ENCODE assay signal across 17 cellular contexts in genomic region chr21:35021546-35021945, GRCh38. TPM values are rescaled to one million over a fixed set of nuclear protein-coding genes. Genes with fewer than 3 reads are reported as not detected.
DNase-seq lines count a peak whose midpoint lies in the region; ATAC-seq and TF ChIP-seq lines count a peak whose summit lies in the region.
"Had no signal": no experiment of that assay in that cellular context is flagged by ENCODE, and none has a peak within 500 bp of the region (broad histone marks: within the 10 kb centered on the region; RNA-seq: fewer than 3 reads in every experiment).

No MANE protein-coding gene starts in this region.

- peaks cover 36 to 48% of the 10 kb centered on the region in 2 donors for H3K4me1 ChIP-seq in mucosa of rectum (ENCODE audit: control insufficient read depth in 2 of 2, insufficient read depth in 2 of 2, low read length in 2 of 2)
- peaks cover 0 to 5% (median 0%) of the 10 kb centered on the region in 4 donors for H3K4me1 ChIP-seq in tibial nerve
- H3K4me1 ChIP-seq in esophagus muscularis mucosa, result peaks cover under 1 to 2% (median 1%) of the 10 kb centered on the region in 4 donors

- H3K27ac Mint-ChIP-seq in stimulated activated naive CD8-positive, alpha-beta T cell treated with anti-CD3 and anti-CD28 coated beads, Interleukin-15, Interleukin-2, amounts not matched to agents 100 ng/mL and 50 ng/mL, for 24 hours, result peak overlapping the region; percentile 91
- H3K27ac Mint-ChIP-seq in T-helper 17 cell, result peak overlapping the region; percentile 88
- H3K27ac Mint-ChIP-seq: dendritic cell treated with granulocyte-macrophage colony-stimulating factor and Interleukin-4, amounts not matched to agents 40 ng/mL and 50 ng/mL, for 4 days had no signal

- WGBS in tibial nerve, 2 donors, result 93 to 100% methylated on average over 3 of the region's 3 CpGs
- WGBS in esophagus muscularis mucosa, result 100% methylated on average over 3 of the region's 3 CpGs

- TF ChIP-seq EP300 in tibial nerve (IDR thresholded peaks at IDR 0.05) (no peak), esophagus muscularis mucosa (IDR thresholded peaks at IDR 0.05) (no peak)

- H3K9me3 ChIP-seq in T-helper 17 cell (ENCODE audit: control insufficient read depth, low read length, poor library complexity, severe bottlenecking) (no peaks in the 10 kb centered on the region), mucosa of rectum (ENCODE audit: control insufficient read depth in 2 of 2, low read length in 2 of 2) (no peaks in the 10 kb centered on the region), tibial nerve (no peaks in the 10 kb centered on the region), esophagus muscularis mucosa (peaks cover 0 to 6% (median 0%) of the 10 kb centered on the region in 4 donors)

- no peaks in the 10 kb centered on the region for H3K27me3 ChIP-seq in mucosa of rectum (ENCODE audit: control insufficient read depth in 2 of 2, insufficient read depth in 2 of 2, low read length in 2 of 2)
- H3K27me3 ChIP-seq in tibial nerve, result no peaks in the 10 kb centered on the region
- H3K27me3 ChIP-seq in esophagus muscularis mucosa, result peaks cover 0 to 14% (median under 1%) of the 10 kb centered on the region in 4 donors

- no peaks in the 10 kb centered on the region for H3K27me3 Mint-ChIP-seq in stimulated activated naive CD8-positive, alpha-beta T cell treated with anti-CD3 and anti-CD28 coated beads, Interleukin-15, Interleukin-2, amounts not matched to agents 100 ng/mL and 50 ng/mL, for 24 hours
- H3K27me3 Mint-ChIP-seq in T-helper 17 cell, result no peaks in the 10 kb centered on the region
- H3K27me3 Mint-ChIP-seq: activated B cell treated with CpG ODN at 0.5 μM for 24 hours; dendritic cell treated with granulocyte-macrophage colony-stimulating factor and Interleukin-4, amounts not matched to agents 40 ng/mL and 50 ng/mL, for 4 days had no signal

- H3K36me3 ChIP-seq in mucosa of rectum (ENCODE audit: control insufficient read depth in 2 of 2, insufficient read depth in 2 of 2, low read length in 2 of 2) (no peaks in the 10 kb centered on the region), tibial nerve (no peaks in the 10 kb centered on the region), esophagus muscularis mucosa (no peaks in the 10 kb centered on the region)

- no peak for DNase-seq in stimulated activated naive CD8-positive, alpha-beta T cell treated with anti-CD3 and anti-CD28 coated beads, Interleukin-15, Interleukin-2, amounts not matched to agents 100 U/mL and 50 U/mL, for 24 hours
- DNase-seq in T-helper 17 cell (no peak), tibial nerve (ENCODE audit: low spot score in 2 of 2) (no peak), NCI-H1417 (lab: John Stamatoyannopoulos, UW) (no peak), esophagus muscularis mucosa (ENCODE audit: extremely low spot score) (no peak)
- DNase-seq: activated B cell treated with CpG ODN at 0.5 μM for 24 hours, erythroblast, glutamatergic neuron, NCI-H1048, NCI-H524, right cardiac atrium, SHP77 had no signal

- TF ChIP-seq POLR2A in tibial nerve (IDR thresholded peaks at IDR 0.05) (no peak), esophagus muscularis mucosa (IDR thresholded peaks at IDR 0.05; ENCODE audit: low read depth) (no peak)

- no peaks in the 10 kb centered on the region for H3K9me3 Mint-ChIP-seq in stimulated activated naive CD8-positive, alpha-beta T cell treated with anti-CD3 and anti-CD28 coated beads, Interleukin-15, Interleukin-2, amounts not matched to agents 100 ng/mL and 50 ng/mL, for 24 hours
- H3K9me3 Mint-ChIP-seq: dendritic cell treated with granulocyte-macrophage colony-stimulating factor and Interleukin-4, amounts not matched to agents 40 ng/mL and 50 ng/mL, for 4 days had no signal

- no peak overlapping the region for H3K9ac ChIP-seq in mucosa of rectum (ENCODE audit: low read depth in 1 of 2, low read length in 2 of 2)

- no peak overlapping the region for H3K4me3 ChIP-seq in mucosa of rectum (ENCODE audit: low read length in 2 of 2)
- no peak overlapping the region for H3K4me3 ChIP-seq in tibial nerve
- H3K4me3 ChIP-seq in esophagus muscularis mucosa, result no peak overlapping the region

- TF ChIP-seq CTCF in tibial nerve (IDR thresholded peaks at IDR 0.05) (no peak), esophagus muscularis mucosa (IDR thresholded peaks at IDR 0.05) (no peak)

- peak overlapping the region; percentile 22 for H3K4me3 Mint-ChIP-seq in stimulated activated naive CD8-positive, alpha-beta T cell treated with anti-CD3 and anti-CD28 coated beads, Interleukin-15, Interleukin-2, amounts not matched to agents 100 ng/mL and 50 ng/mL, for 24 hours
- H3K4me3 Mint-ChIP-seq in T-helper 17 cell, result peak overlapping the region; percentile 58
- H3K4me3 Mint-ChIP-seq: activated B cell treated with CpG ODN at 0.5 μM for 24 hours; dendritic cell treated with granulocyte-macrophage colony-stimulating factor and Interleukin-4, amounts not matched to agents 40 ng/mL and 50 ng/mL, for 4 days had no signal

- intact Hi-C loops in esophagus muscularis mucosa (cut with DNase I), result no loop called here

- H3K27ac ChIP-seq in mucosa of rectum (ENCODE audit: low read depth in 2 of 2, low read length in 2 of 2) (peak overlapping the region; percentile 62 to 75), tibial nerve (no peak overlapping the region), esophagus muscularis mucosa (replicated peaks in 1 of 4) (no peak overlapping the region)

- no peaks in the 10 kb centered on the region for H3K36me3 Mint-ChIP-seq in stimulated activated naive CD8-positive, alpha-beta T cell treated with anti-CD3 and anti-CD28 coated beads, Interleukin-15, Interleukin-2, amounts not matched to agents 100 ng/mL and 50 ng/mL, for 24 hours (ENCODE audit: low read depth)
- no peaks in the 10 kb centered on the region for H3K36me3 Mint-ChIP-seq in T-helper 17 cell (ENCODE audit: low read depth)

- no peak for ATAC-seq in stimulated activated naive CD8-positive, alpha-beta T cell treated with anti-CD3 and anti-CD28 coated beads, Interleukin-15, Interleukin-2, amounts not matched to agents 100 U/mL and 50 U/mL, for 24 hours
- no peak for ATAC-seq in T-helper 17 cell
- ATAC-seq: HCT116, right cardiac atrium had no signal

- H3K4me1 Mint-ChIP-seq in stimulated activated naive CD8-positive, alpha-beta T cell treated with anti-CD3 and anti-CD28 coated beads, Interleukin-15, Interleukin-2, amounts not matched to agents 100 ng/mL and 50 ng/mL, for 24 hours (ENCODE audit: low read depth), result peaks cover 92% of the 10 kb centered on the region
- peaks cover 68% of the 10 kb centered on the region for H3K4me1 Mint-ChIP-seq in T-helper 17 cell

RNA-seq across cellular contexts. Expression of gene RUNX1, which starts 27.6 kb away (rescaled TPM):
- total RNA-seq in T-helper 17 cell (100 to 1,000 TPM in 1 of 2 donors, 10 to 100 TPM in 1; 97.0 to 110 TPM), tibial nerve (10 to 100 TPM; 23.6 to 36.9 (median 26.3) TPM), esophagus muscularis mucosa (10 to 100 TPM in 1 of 4 donors, 1 to 10 TPM in 3; 3.7 to 10.9 (median 5.6) TPM)
- total RNA-seq: G401 had no signal

Comparison
In these comparisons a context has a peak if more than half of its experiments do, and no peak if none do; other contexts are left out.
1. H3K27ac ChIP-seq: peak in mucosa of rectum (2 of 2); none in tibial nerve (0 of 4) and esophagus muscularis mucosa (0 of 4).